In genomic region chr7:117132385-117133120, GRCh38 we compare ENCODE assay signal across 15 cellular contexts.
DNase-seq lines count a peak whose midpoint lies in the region; TF ChIP-seq lines count a peak whose summit lies in the region.
"Had no signal": no experiment of that assay in that cellular context is flagged by ENCODE, and none has a peak within 500 bp of the region (broad histone marks: within the 10 kb centered on the region; RNA-seq: fewer than 3 reads in every experiment).

No MANE protein-coding gene starts in this region.

- no peak for TF ChIP-seq EP300 in Ishikawa (IDR thresholded peaks at IDR 0.05; ENCODE audit: borderline replicate concordance)

- H3K36me3 ChIP-seq in mammary epithelial cell (ENCODE audit: insufficient read depth, low read length) (no peaks in the 10 kb centered on the region), mesodermal cell (ENCODE audit: control insufficient read depth, insufficient read depth, low read length) (peaks cover 29% of the 10 kb centered on the region), Caco-2 (ENCODE audit: control insufficient read depth, insufficient read depth, low read length) (no peaks in the 10 kb centered on the region), vagina (no peaks in the 10 kb centered on the region)
- H3K36me3 ChIP-seq: pancreas, uterus had no signal

- 47% methylated on average over 5 of the region's 6 CpGs for WGBS in mammary epithelial cell (ENCODE audit: low coverage, missing lambda C conversion rate)
- WGBS in mesodermal cell (ENCODE audit: insufficient coverage in 2 of 2), 2 experiments: 60 to 80% methylated on average over 1 to 2 of the region's 6 CpGs

- no peaks in the 10 kb centered on the region for H3K27me3 Mint-ChIP-seq in Caco-2 (ENCODE audit: insufficient read depth, unreplicated experiment)

- H3K9me3 ChIP-seq in mammary epithelial cell (replicated peaks; ENCODE audit: insufficient read depth, low read length) (no peaks in the 10 kb centered on the region), mesodermal cell (ENCODE audit: control insufficient read depth, low read length) (no peaks in the 10 kb centered on the region), Caco-2 (no peaks in the 10 kb centered on the region), vagina (no peaks in the 10 kb centered on the region)
- H3K9me3 ChIP-seq: pancreas, uterus had no signal

- peak overlapping the region; percentile 99 for H3K27ac ChIP-seq in mammary epithelial cell (ENCODE audit: insufficient read depth, low read depth, low read length)
- peak overlapping the region; percentile 30 for H3K27ac ChIP-seq in mesodermal cell (ENCODE audit: low read depth, low read length, severe bottlenecking)
- no peak overlapping the region for H3K27ac ChIP-seq in vagina
- H3K27ac ChIP-seq: HL-60, pancreas, uterus, VCaP had no signal

- no peaks in the 10 kb centered on the region for H3K27me3 ChIP-seq in mammary epithelial cell (ENCODE audit: insufficient read depth, low read length)
- no peaks in the 10 kb centered on the region for H3K27me3 ChIP-seq in Caco-2 (replicated peaks; ENCODE audit: control insufficient read depth, insufficient read depth, low read length)
- H3K27me3 ChIP-seq in vagina: no peaks in the 10 kb centered on the region
- H3K27me3 ChIP-seq: pancreas, uterus had no signal

- dilution Hi-C loops in mammary epithelial cell (cut with HindIII; ENCODE audit: low sequenced_read_pairs): no loop called here

- no peak overlapping the region for H3K4me3 Mint-ChIP-seq in Caco-2 (ENCODE audit: unreplicated experiment)
- H3K4me3 Mint-ChIP-seq: activated naive CD8-positive, alpha-beta T cell had no signal

- DNase-seq in Daoy (ENCODE audit: low read depth) (peak; percentile 85), mammary epithelial cell (peak; percentile 90), DMS79 (lab: John Stamatoyannopoulos, UW) (no peak), Caco-2 (no peak), vagina (ENCODE audit: extremely low spot score in 2 of 2) (no peak)
- no peak for DNase-seq in activated CD4-positive, alpha-beta T cell treated with anti-CD3 and anti-CD28 coated beads for 48 hours
- DNase-seq: left cardiac atrium, NCI-H1694 treated with DMSO at 0.1 percent for 48 hours, pancreas, uterus had no signal

- BruUV-seq in mammary epithelial cell (replicated peaks; lab: Mats Ljungman, UMichigan) (no TSS peak), Caco-2 (replicated peaks; lab: Mats Ljungman, UMichigan) (no TSS peak)

- H3K27ac Mint-ChIP-seq in Caco-2 (ENCODE audit: unreplicated experiment): no peak overlapping the region
- H3K27ac Mint-ChIP-seq: activated naive CD8-positive, alpha-beta T cell had no signal

- intact Hi-C loops in mammary epithelial cell (cut with micrococcal nuclease) (no loop called here), Caco-2 (cut with micrococcal nuclease; ENCODE audit: unreplicated experiment) (no loop called here), vagina (cut with DNase I) (no loop called here)

- peak overlapping the region; percentile 75 for H3K9ac ChIP-seq in mammary epithelial cell (ENCODE audit: insufficient read depth, low read length)

- POLR2A ChIA-PET in Caco-2 (lab: Charles Lee): no interaction called here

- in situ Hi-C loops in mammary epithelial cell (cut with MboI; ENCODE audit: low sequenced_read_pairs in 2 of 2): no loop called here

- no peak for TF ChIP-seq POLR2A in vagina (IDR thresholded peaks at IDR 0.05)

- no peak for TF ChIP-seq CTCF in mammary epithelial cell (conservative IDR thresholded peaks at IDR 0.05 in 1 of 2, IDR thresholded peaks at IDR 0.05 in 1 of 2; ENCODE audit: extremely low read depth in 1 of 2, insufficient read depth in 1 of 2, low read depth in 1 of 2, low read length in 2 of 2)
- TF ChIP-seq CTCF in Caco-2 (IDR thresholded peaks at IDR 0.05; ENCODE audit: insufficient read depth in 1 of 2, low read depth in 1 of 2, low read length in 1 of 2, severe bottlenecking in 1 of 2, unreplicated experiment in 1 of 2): no peak
- TF ChIP-seq CTCF in vagina (IDR thresholded peaks at IDR 0.05): no peak

- H3K4me1 Mint-ChIP-seq in Caco-2 (ENCODE audit: low read depth, unreplicated experiment): no peaks in the 10 kb centered on the region

- H3K36me3 Mint-ChIP-seq in Caco-2 (ENCODE audit: insufficient read depth, unreplicated experiment): peaks cover 26% of the 10 kb centered on the region

- peak overlapping the region in 2 of 3 experiments; percentile 1 to 23 for H3K4me3 ChIP-seq in mammary epithelial cell (replicated peaks in 1 of 3; ENCODE audit: insufficient read depth in 1 of 3, low read depth in 2 of 3, low read length in 3 of 3)
- H3K4me3 ChIP-seq in mesodermal cell (ENCODE audit: extremely low read depth, insufficient read depth, low read length, poor library complexity, severe bottlenecking): no peak overlapping the region
- no peak overlapping the region for H3K4me3 ChIP-seq in Caco-2 (ENCODE audit: low read depth, low read length)
- H3K4me3 ChIP-seq in vagina: no peak overlapping the region
- H3K4me3 ChIP-seq: pancreas, uterus had no signal

- H3K79me2 ChIP-seq in mammary epithelial cell (ENCODE audit: insufficient read depth, low read length): no peaks in the 10 kb centered on the region

- H3K4me2 ChIP-seq in mammary epithelial cell (ENCODE audit: insufficient read depth, low read depth, low read length): peak overlapping the region; percentile 83

- CTCF ChIA-PET in mammary epithelial cell (lab: Charles Lee; ENCODE audit: low non-redundant PET) (no interaction called here), Caco-2 (lab: Charles Lee) (no interaction called here)

- peak overlapping the region; percentile 61 for H2AFZ ChIP-seq in mammary epithelial cell (ENCODE audit: low read depth, low read length)

- H3K4me1 ChIP-seq in mammary epithelial cell (ENCODE audit: insufficient read depth, low read length) (peaks cover 23% of the 10 kb centered on the region), mesodermal cell (ENCODE audit: control insufficient read depth, insufficient read depth, low read length, poor library complexity, severe bottlenecking) (peaks cover 18% of the 10 kb centered on the region), Caco-2 (no peaks in the 10 kb centered on the region), vagina (no peaks in the 10 kb centered on the region)
- H3K4me1 ChIP-seq: pancreas, uterus had no signal

- H3K9me3 Mint-ChIP-seq in Caco-2 (ENCODE audit: unreplicated experiment): no peaks in the 10 kb centered on the region

- no peaks in the 10 kb centered on the region for H4K20me1 ChIP-seq in mammary epithelial cell (ENCODE audit: insufficient read depth, low read length)

- TF ChIP-seq RAD21 in Ishikawa (IDR thresholded peaks at IDR 0.05; ENCODE audit: low read depth): no peak

TF ChIP-seq in Ishikawa, 13 proteins besides CTCF, POLR2A, EP300 and RAD21:
- 0 out of 2 replicates have a peak, but pooled peaks have one; percentile 14 for TF ChIP-seq TCF12 (IDR thresholded peaks at IDR 0.05; ENCODE audit: low read depth)
- TF ChIP-seq YY1 (IDR thresholded peaks at IDR 0.05; ENCODE audit: low read depth): no peak
- TF ChIP-seq NFIC (IDR thresholded peaks at IDR 0.05): peak; percentile 41; the same call in 1 of the 2 replicates
- TF ChIP-seq ZBTB7A (IDR thresholded peaks at IDR 0.05; ENCODE audit: low read depth): no peak
- no peak for TF ChIP-seq MAX (IDR thresholded peaks at IDR 0.05)
TF ChIP-seq in Ishikawa: peak in this region for 2.

Comparison
In these comparisons a context has a peak if more than half of its experiments do, and no peak if none do; other contexts are left out.
1. DNase-seq: peak in Daoy (single experiment) and mammary epithelial cell (single experiment); none in DMS79 (single experiment), Caco-2 (0 of 2), activated CD4-positive, alpha-beta T cell treated with anti-CD3 and anti-CD28 coated beads for 48 hours (single experiment) and vagina (0 of 2).
2. H3K4me3 ChIP-seq: peak in mammary epithelial cell (2 of 3); none in mesodermal cell (single experiment), Caco-2 (single experiment) and vagina (0 of 2).